In the genomic region with DNA sequence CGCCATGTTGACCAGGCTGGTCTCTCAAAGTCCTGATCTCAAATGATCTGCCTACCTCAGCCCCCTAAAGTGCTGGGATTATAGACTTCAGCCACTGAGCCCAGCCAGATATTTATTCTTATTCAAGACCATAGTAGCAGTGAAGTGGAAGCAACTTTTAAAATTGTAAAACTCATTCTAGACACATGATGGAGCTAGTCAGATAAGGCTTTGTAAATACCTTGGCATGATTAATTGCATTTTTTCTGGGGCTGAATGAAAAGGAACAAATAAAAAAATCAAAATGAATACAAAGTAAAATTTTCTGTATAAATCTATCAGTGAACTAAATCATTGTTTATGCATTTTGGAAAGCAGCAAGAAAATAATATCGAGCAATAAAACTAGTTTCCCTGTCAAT, we compare ENCODE assay signal across 1 cellular context.
TF ChIP-seq lines count a peak whose summit lies in the region.

No MANE protein-coding gene starts in this region.

TF ChIP-seq in HepG2, 621 proteins besides CTCF, POLR2A, EP300 and RAD21 (continued from another document):
- TF ChIP-seq, protein P1, sequence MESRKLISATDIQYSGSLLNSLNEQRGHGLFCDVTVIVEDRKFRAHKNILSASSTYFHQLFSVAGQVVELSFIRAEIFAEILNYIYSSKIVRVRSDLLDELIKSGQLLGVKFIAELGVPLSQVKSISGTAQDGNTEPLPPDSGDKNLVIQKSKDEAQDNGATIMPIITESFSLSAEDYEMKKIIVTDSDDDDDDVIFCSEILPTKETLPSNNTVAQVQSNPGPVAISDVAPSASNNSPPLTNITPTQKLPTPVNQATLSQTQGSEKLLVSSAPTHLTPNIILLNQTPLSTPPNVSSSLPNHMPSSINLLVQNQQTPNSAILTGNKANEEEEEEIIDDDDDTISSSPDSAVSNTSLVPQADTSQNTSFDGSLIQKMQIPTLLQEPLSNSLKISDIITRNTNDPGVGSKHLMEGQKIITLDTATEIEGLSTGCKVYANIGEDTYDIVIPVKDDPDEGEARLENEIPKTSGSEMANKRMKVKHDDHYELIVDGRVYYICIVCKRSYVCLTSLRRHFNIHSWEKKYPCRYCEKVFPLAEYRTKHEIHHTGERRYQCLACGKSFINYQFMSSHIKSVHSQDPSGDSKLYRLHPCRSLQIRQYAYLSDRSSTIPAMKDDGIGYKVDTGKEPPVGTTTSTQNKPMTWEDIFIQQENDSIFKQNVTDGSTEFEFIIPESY (CRISPR knock-in tag; IDR thresholded peaks at IDR 0.05), result no peak
- TF ChIP-seq ZNF292 (CRISPR knock-in tag; IDR thresholded peaks at IDR 0.05; ENCODE audit: borderline replicate concordance, low read depth), result no peak
- TF ChIP-seq RNF2 (conservative IDR thresholded peaks at IDR 0.05; ENCODE audit: low read depth), result no peak
- TF ChIP-seq CC2D1A (CRISPR knock-in tag; IDR thresholded peaks at IDR 0.05), result no peak
- TF ChIP-seq RBM22 (optimal IDR thresholded peaks at IDR 0.05; ENCODE audit: low read length), result no peak
- no peak for TF ChIP-seq REXO4 (CRISPR knock-in tag; IDR thresholded peaks at IDR 0.05; ENCODE audit: borderline replicate concordance)
- TF ChIP-seq, protein P2, sequence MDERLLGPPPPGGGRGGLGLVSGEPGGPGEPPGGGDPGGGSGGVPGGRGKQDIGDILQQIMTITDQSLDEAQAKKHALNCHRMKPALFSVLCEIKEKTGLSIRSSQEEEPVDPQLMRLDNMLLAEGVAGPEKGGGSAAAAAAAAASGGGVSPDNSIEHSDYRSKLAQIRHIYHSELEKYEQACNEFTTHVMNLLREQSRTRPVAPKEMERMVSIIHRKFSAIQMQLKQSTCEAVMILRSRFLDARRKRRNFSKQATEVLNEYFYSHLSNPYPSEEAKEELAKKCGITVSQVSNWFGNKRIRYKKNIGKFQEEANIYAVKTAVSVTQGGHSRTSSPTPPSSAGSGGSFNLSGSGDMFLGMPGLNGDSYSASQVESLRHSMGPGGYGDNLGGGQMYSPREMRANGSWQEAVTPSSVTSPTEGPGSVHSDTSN (CRISPR knock-in tag; IDR thresholded peaks at IDR 0.05), result no peak
- TF ChIP-seq ZNF235 (CRISPR knock-in tag; IDR thresholded peaks at IDR 0.05; ENCODE audit: borderline replicate concordance), result no peak
- no peak for TF ChIP-seq MAZ (IDR thresholded peaks at IDR 0.05; ENCODE audit: borderline replicate concordance, low read depth, low read length)
- TF ChIP-seq MAZ (CRISPR knock-in tag; IDR thresholded peaks at IDR 0.05; ENCODE audit: low read depth), result no peak
- no peak for TF ChIP-seq SRY (CRISPR knock-in tag; IDR thresholded peaks at IDR 0.05)
- no peak for TF ChIP-seq EZH2 (conservative IDR thresholded peaks at IDR 0.05; ENCODE audit: low read depth, low read length)
- TF ChIP-seq MTA1 (CRISPR knock-in tag; IDR thresholded peaks at IDR 0.05; ENCODE audit: borderline replicate concordance), result no peak
- no peak for TF ChIP-seq KLF11 (CRISPR knock-in tag; IDR thresholded peaks at IDR 0.05)
- TF ChIP-seq, protein P3, sequence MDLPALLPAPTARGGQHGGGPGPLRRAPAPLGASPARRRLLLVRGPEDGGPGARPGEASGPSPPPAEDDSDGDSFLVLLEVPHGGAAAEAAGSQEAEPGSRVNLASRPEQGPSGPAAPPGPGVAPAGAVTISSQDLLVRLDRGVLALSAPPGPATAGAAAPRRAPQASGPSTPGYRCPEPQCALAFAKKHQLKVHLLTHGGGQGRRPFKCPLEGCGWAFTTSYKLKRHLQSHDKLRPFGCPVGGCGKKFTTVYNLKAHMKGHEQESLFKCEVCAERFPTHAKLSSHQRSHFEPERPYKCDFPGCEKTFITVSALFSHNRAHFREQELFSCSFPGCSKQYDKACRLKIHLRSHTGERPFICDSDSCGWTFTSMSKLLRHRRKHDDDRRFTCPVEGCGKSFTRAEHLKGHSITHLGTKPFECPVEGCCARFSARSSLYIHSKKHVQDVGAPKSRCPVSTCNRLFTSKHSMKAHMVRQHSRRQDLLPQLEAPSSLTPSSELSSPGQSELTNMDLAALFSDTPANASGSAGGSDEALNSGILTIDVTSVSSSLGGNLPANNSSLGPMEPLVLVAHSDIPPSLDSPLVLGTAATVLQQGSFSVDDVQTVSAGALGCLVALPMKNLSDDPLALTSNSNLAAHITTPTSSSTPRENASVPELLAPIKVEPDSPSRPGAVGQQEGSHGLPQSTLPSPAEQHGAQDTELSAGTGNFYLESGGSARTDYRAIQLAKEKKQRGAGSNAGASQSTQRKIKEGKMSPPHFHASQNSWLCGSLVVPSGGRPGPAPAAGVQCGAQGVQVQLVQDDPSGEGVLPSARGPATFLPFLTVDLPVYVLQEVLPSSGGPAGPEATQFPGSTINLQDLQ (CRISPR knock-in tag; IDR thresholded peaks at IDR 0.05), result no peak
- TF ChIP-seq ZFP36 (IDR thresholded peaks at IDR 0.05; ENCODE audit: borderline replicate concordance, low read depth, low read length, partially characterized antibody), result no peak
- no peak for TF ChIP-seq JUND (CRISPR knock-in tag; IDR thresholded peaks at IDR 0.05)
- TF ChIP-seq ZNF367 (CRISPR knock-in tag; IDR thresholded peaks at IDR 0.05; ENCODE audit: borderline replicate concordance), result no peak
- no peak for TF ChIP-seq SKI (IDR thresholded peaks at IDR 0.05; ENCODE audit: partially characterized antibody)
- TF ChIP-seq, protein P4, sequence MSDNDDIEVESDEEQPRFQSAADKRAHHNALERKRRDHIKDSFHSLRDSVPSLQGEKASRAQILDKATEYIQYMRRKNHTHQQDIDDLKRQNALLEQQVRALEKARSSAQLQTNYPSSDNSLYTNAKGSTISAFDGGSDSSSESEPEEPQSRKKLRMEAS (IDR thresholded peaks at IDR 0.05), result no peak
